In genomic region chr3:146163584-146163983, GRCh38 we compare ENCODE assay signal across 12 cellular contexts. TPM values are rescaled to one million over a fixed set of nuclear protein-coding genes. Genes with fewer than 3 reads are reported as not detected.
DNase-seq lines count a peak whose midpoint lies in the region; ATAC-seq, FAIRE-seq and TF ChIP-seq lines count a peak whose summit lies in the region.
"Had no signal": no experiment of that assay in that cellular context is flagged by ENCODE, and none has a peak within 500 bp of the region (broad histone marks: within the 10 kb centered on the region; RNA-seq: fewer than 3 reads in every experiment).

No MANE protein-coding gene starts in this region.

- peak; percentile 8 for FAIRE-seq in endothelial cell of umbilical vein (lab: Jason Lieb, UNC)
- FAIRE-seq: islet of Langerhans had no signal

- no peaks in the 10 kb centered on the region for H3K36me3 ChIP-seq in endothelial cell of umbilical vein (ENCODE audit: control insufficient read depth in 2 of 2, extremely low read depth in 1 of 2, insufficient read depth in 2 of 2, low read length in 2 of 2)
- H3K36me3 ChIP-seq: spleen had no signal

- H3K36me3 Mint-ChIP-seq in activated CD4-positive, alpha-beta memory T cell treated with anti-CD3 and anti-CD28 coated beads for 36 hours = no peaks in the 10 kb centered on the region

- no peak for TF ChIP-seq POLR2A in endothelial cell of umbilical vein (IDR thresholded peaks at IDR 0.05; ENCODE audit: low read depth, low read length)

- peaks cover 12% of the 10 kb centered on the region for H3K4me1 Mint-ChIP-seq in activated CD4-positive, alpha-beta memory T cell treated with anti-CD3 and anti-CD28 coated beads for 36 hours (ENCODE audit: low read depth)
- H3K4me1 Mint-ChIP-seq: central memory CD8-positive, alpha-beta T cell had no signal

- H3K27ac Mint-ChIP-seq in activated CD4-positive, alpha-beta memory T cell treated with anti-CD3 and anti-CD28 coated beads for 36 hours = no peak overlapping the region

- H3K9me3 Mint-ChIP-seq in activated CD4-positive, alpha-beta memory T cell treated with anti-CD3 and anti-CD28 coated beads for 36 hours = no peaks in the 10 kb centered on the region
- H3K9me3 Mint-ChIP-seq: central memory CD8-positive, alpha-beta T cell had no signal

- H3K27ac ChIP-seq in endothelial cell of umbilical vein (ENCODE audit: insufficient read depth, low read depth, low read length) = peak overlapping the region; percentile 71
- H3K27ac ChIP-seq: spleen had no signal

- H3K4me1 ChIP-seq in endothelial cell of umbilical vein (ENCODE audit: control insufficient read depth, extremely low read depth, insufficient read depth, low read length) = peaks cover 61% of the 10 kb centered on the region

- peaks cover 49% of the 10 kb centered on the region for H3K79me2 ChIP-seq in endothelial cell of umbilical vein (ENCODE audit: control insufficient read depth, insufficient read depth, low read length)

- no peaks in the 10 kb centered on the region for H3K27me3 ChIP-seq in endothelial cell of umbilical vein (ENCODE audit: control insufficient read depth in 2 of 2, insufficient read depth in 2 of 2, low read length in 2 of 2)

- CTCF ChIA-PET in endothelial cell of umbilical vein (lab: Charles Lee) = interaction anchor here (0.9 to 8.3 kb wide), 3 partner anchors 25 to 163 kb away, joined by 3 to 115 read pairs (median 3); no protein-coding TSS in a partner anchor
- CTCF ChIA-PET in activated CD4-positive, alpha-beta memory T cell treated with anti-CD3 and anti-CD28 coated beads for 36 hours (lab: Charles Lee) = no interaction called here

- H3K27me3 Mint-ChIP-seq in activated CD4-positive, alpha-beta memory T cell treated with anti-CD3 and anti-CD28 coated beads for 36 hours = peaks cover 32% of the 10 kb centered on the region

- H4K20me1 ChIP-seq in endothelial cell of umbilical vein (replicated peaks; ENCODE audit: control insufficient read depth, extremely low read depth, insufficient read depth, low read length) = no peaks in the 10 kb centered on the region

- H3K4me2 ChIP-seq in endothelial cell of umbilical vein (ENCODE audit: insufficient read depth, low read length) = peak overlapping the region; percentile 46

- H3K9me1 ChIP-seq in endothelial cell of umbilical vein (replicated peaks; ENCODE audit: control insufficient read depth, extremely low read depth, insufficient read depth, low read length) = no peaks in the 10 kb centered on the region

- H2AFZ ChIP-seq in endothelial cell of umbilical vein (ENCODE audit: low read depth, low read length) = no peak overlapping the region

- BruUV-seq in endothelial cell of umbilical vein (replicated peaks; lab: Mats Ljungman, UMichigan) = no TSS peak

- POLR2A ChIA-PET in endothelial cell of umbilical vein (lab: Charles Lee) = no interaction called here
- POLR2A ChIA-PET in activated CD4-positive, alpha-beta memory T cell treated with anti-CD3 and anti-CD28 coated beads for 36 hours (lab: Charles Lee) = no interaction called here

- no peak for ATAC-seq in HG03565 (IDR thresholded peaks at IDR 0.05; ENCODE audit: unreplicated experiment)

- DNase-seq in AG20443 (ENCODE audit: low spot score) (peak; percentile 57), RKO (ENCODE audit: low spot score) (peak; percentile 25), endothelial cell of umbilical vein (ENCODE audit: low read depth, low spot score) (peak; percentile 75), non-pigmented ciliary epithelial cell (ENCODE audit: low read depth) (peak; percentile 90), Ammon's horn (ENCODE audit: low spot score) (no peak)
- DNase-seq in stimulated activated CD4-positive, alpha-beta T cell treated with anti-CD3 and anti-CD28 coated beads, Interleukin-4, amount 100 ng/mL, for 1 hour = no peak
- DNase-seq in activated CD4-positive, alpha-beta memory T cell treated with anti-CD3 and anti-CD28 coated beads for 36 hours = no peak
- DNase-seq: activated CD4-positive, alpha-beta T cell treated with anti-CD3 and anti-CD28 coated beads, Interleukin-2, amount 50 U/mL, for 4 hours; spleen had no signal

- peak overlapping the region; percentile 29 for H3K9ac ChIP-seq in endothelial cell of umbilical vein (replicated peaks; ENCODE audit: extremely low read depth, insufficient read depth, low read length)

- no peaks in the 10 kb centered on the region for H3K9me3 ChIP-seq in endothelial cell of umbilical vein (replicated peaks; ENCODE audit: control insufficient read depth, insufficient read depth, low read length)
- H3K9me3 ChIP-seq: spleen had no signal

- peak in 1 of 2 donors; percentile 12 for TF ChIP-seq CTCF in endothelial cell of umbilical vein (IDR thresholded peaks at IDR 0.05; ENCODE audit: extremely low read depth in 1 of 2, insufficient read depth in 1 of 2, low read depth in 1 of 2, low read length in 2 of 2)

- intact Hi-C loops in endothelial cell of umbilical vein (cut with micrococcal nuclease) = no loop called here
- intact Hi-C loops in activated CD4-positive, alpha-beta memory T cell treated with anti-CD3 and anti-CD28 coated beads for 36 hours (cut with micrococcal nuclease) = loop anchor here (5.0 kb wide), 1 partner anchor 379 kb away; the partner anchor contains the start of gene PLSCR1

- dilution Hi-C loops in endothelial cell of umbilical vein (cut with MboI; ENCODE audit: extremely low pct_ligation_motif_present, low sequenced_read_pairs) = no loop called here

- no peak overlapping the region for H3K4me3 Mint-ChIP-seq in activated CD4-positive, alpha-beta memory T cell treated with anti-CD3 and anti-CD28 coated beads for 36 hours
- H3K4me3 Mint-ChIP-seq: central memory CD8-positive, alpha-beta T cell had no signal

- no peak overlapping the region for H3K4me3 ChIP-seq in endothelial cell of umbilical vein (replicated peaks in 1 of 3; ENCODE audit: insufficient read depth in 1 of 3, low read depth in 1 of 3, low read length in 3 of 3)
- H3K4me3 ChIP-seq: spleen had no signal

TF ChIP-seq in endothelial cell of umbilical vein, 7 proteins besides CTCF, POLR2A, EP300 and RAD21:
- TF ChIP-seq JUN (IDR thresholded peaks at IDR 0.05; ENCODE audit: borderline replicate concordance, insufficient read depth, insufficient read length, low read depth) (no peak), FOS (IDR thresholded peaks at IDR 0.05; ENCODE audit: borderline replicate concordance, insufficient read depth, low read length) (peak; percentile 45), GATA2 (IDR thresholded peaks at IDR 0.05; ENCODE audit: insufficient read depth, insufficient read length, low read depth, low read length) (peak; percentile 79)

RNA-seq across cellular contexts. Expression of gene PLOD2, which starts 2.6 kb away (rescaled TPM):
- 193 and 228 TPM in 2 replicates for total RNA-seq in endothelial cell of umbilical vein
- 22.6 and 36.1 TPM in 2 replicates for polyA plus RNA-seq in endothelial cell of umbilical vein
- 46.7 and 47.7 TPM in 2 replicates for polyA plus RNA-seq in endothelial cell of umbilical vein (2011; cell fraction: cytosol; rRNA removed)
- polyA plus RNA-seq in endothelial cell of umbilical vein (2011; cell fraction: nucleus; rRNA removed) = 85.2 and 127 TPM in 2 replicates
- 286 and 373 TPM in 2 replicates for polyA plus RNA-seq in endothelial cell of umbilical vein (2012)
- polyA minus RNA-seq in endothelial cell of umbilical vein = 64.7 and 67.6 TPM in 2 replicates
- polyA minus RNA-seq in endothelial cell of umbilical vein (2011; cell fraction: cytosol; rRNA and poly(A)+ RNA removed) = 5.3 TPM
- polyA minus RNA-seq in endothelial cell of umbilical vein (2011; cell fraction: nucleus; rRNA and poly(A)+ RNA removed) = 176 and 243 TPM in 2 replicates
- total RNA-seq in activated CD4-positive, alpha-beta memory T cell treated with anti-CD3 and anti-CD28 coated beads for 36 hours = under 1 TPM; 0.38 to 0.65 TPM

Comparison
In these comparisons a context has a peak if more than half of its experiments do, and no peak if none do; other contexts are left out.
1. DNase-seq: peak in AG20443 (single experiment), RKO (single experiment), endothelial cell of umbilical vein (single experiment) and non-pigmented ciliary epithelial cell (single experiment); none in stimulated activated CD4-positive, alpha-beta T cell treated with anti-CD3 and anti-CD28 coated beads, Interleukin-4, amount 100 ng/mL, for 1 hour (single experiment), activated CD4-positive, alpha-beta memory T cell treated with anti-CD3 and anti-CD28 coated beads for 36 hours (single experiment) and Ammon's horn (single experiment).
2. RNA of gene PLOD2, which starts 2.6 kb away (total RNA-seq): 193 to 228 TPM in endothelial cell of umbilical vein; 0.38 to 0.65 TPM in activated CD4-positive, alpha-beta memory T cell treated with anti-CD3 and anti-CD28 coated beads for 36 hours; every median in the first group is over 100 times any median in the second.